ENCODE assay signal across 12 cellular contexts in the genomic region with DNA sequence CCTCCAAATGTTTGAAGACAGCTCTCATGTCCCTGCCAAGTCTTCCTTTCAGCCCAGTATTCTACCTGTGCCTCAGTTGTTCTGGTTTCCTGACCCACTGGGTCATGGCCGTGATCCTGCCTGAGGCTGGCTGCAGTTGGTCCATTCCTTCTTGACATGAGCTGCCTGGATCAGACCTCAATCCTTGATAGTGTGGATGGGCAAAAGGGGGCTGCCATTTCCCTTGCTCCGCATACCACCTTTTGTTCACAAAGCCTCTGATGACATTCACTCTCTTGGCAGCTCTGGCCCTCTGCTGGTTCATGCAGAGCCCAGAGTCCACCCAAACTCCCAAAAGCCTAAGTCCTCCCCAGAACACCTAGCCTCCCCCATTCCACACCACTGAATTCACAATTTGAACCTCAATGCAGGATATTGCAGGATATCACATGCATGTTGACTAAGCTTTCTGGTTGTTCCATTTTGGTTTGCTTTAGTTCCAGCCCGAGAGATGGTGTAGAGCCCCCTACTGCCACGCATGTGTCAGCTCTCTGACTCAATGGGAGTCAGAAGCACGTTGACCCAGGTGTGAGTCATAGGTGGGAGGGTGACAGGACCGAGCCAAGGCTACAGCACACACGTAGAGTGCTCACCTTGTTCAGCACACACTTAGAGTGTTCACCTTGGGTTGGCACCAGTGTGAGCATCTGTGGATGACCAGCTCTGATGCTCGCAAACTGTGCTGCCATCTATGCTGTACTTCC.
DNase-seq lines count a peak whose midpoint lies in the region; ATAC-seq, FAIRE-seq and TF ChIP-seq lines count a peak whose summit lies in the region.
"Had no signal": no experiment of that assay in that cellular context is flagged by ENCODE, and none has a peak within 500 bp of the region (broad histone marks: within the 10 kb centered on the region; RNA-seq: fewer than 3 reads in every experiment).

No MANE protein-coding gene starts in this region.

- H2BK5ac ChIP-seq in IMR-90 (ENCODE audit: low read depth, low read length, poor library complexity, severe bottlenecking): no peak overlapping the region

- no peak for TF ChIP-seq POLR2A in IMR-90 (IDR thresholded peaks at IDR 0.05; ENCODE audit: low read depth, low read length)

- no peak overlapping the region for H3K27ac Mint-ChIP-seq in astrocyte (ENCODE audit: unreplicated experiment)
- H3K27ac Mint-ChIP-seq: stimulated activated naive CD8-positive, alpha-beta T cell treated with anti-CD3 and anti-CD28 coated beads, Interleukin-15, Interleukin-2, amounts not matched to agents 100 ng/mL and 50 ng/mL, for 24 hours had no signal

- dilution Hi-C loops in IMR-90 (cut with HindIII; ENCODE audit: low sequenced_read_pairs, unreplicated experiment): no loop called here

- peaks cover 4% of the 10 kb centered on the region for H3K27me3 ChIP-seq in IMR-90 (ENCODE audit: control insufficient read depth, insufficient read depth, low read length)
- no peaks in the 10 kb centered on the region for H3K27me3 ChIP-seq in astrocyte (ENCODE audit: insufficient read depth, low read length)

- intact Hi-C loops in IMR-90 (cut with micrococcal nuclease): loop anchor here (10.0 kb wide), 1 partner anchor 619 kb away; the partner anchor contains the start of gene JMY
- intact Hi-C loops in posterior cingulate gyrus (cut with DNase I): loop anchor here (10.0 kb wide), 1 partner anchor 829 kb away; no protein-coding TSS in a partner anchor

- peaks cover 10% of the 10 kb centered on the region for H3K27me3 Mint-ChIP-seq in astrocyte (ENCODE audit: low read depth, unreplicated experiment)

- H3K4me1 Mint-ChIP-seq in astrocyte (ENCODE audit: low read depth, unreplicated experiment): no peaks in the 10 kb centered on the region

- H3K4me1 ChIP-seq in IMR-90 (ENCODE audit: control insufficient read depth, insufficient read depth, low read length) (no peaks in the 10 kb centered on the region), astrocyte (ENCODE audit: insufficient read depth, low read length) (no peaks in the 10 kb centered on the region)

- H3K79me2 ChIP-seq in astrocyte (ENCODE audit: insufficient read depth, low read length): no peaks in the 10 kb centered on the region

- H3K18ac ChIP-seq in IMR-90 (ENCODE audit: low read depth, low read length): no peak overlapping the region

- TF ChIP-seq CTCF in GM12873 (IDR thresholded peaks at IDR 0.05; ENCODE audit: insufficient read depth, low read depth, low read length, missing control alignments): peak; percentile 4
- TF ChIP-seq CTCF in IMR-90 (conservative IDR thresholded peaks at IDR 0.05; ENCODE audit: low read depth, low read length): no peak
- no peak for TF ChIP-seq CTCF in astrocyte (IDR thresholded peaks at IDR 0.05; ENCODE audit: insufficient read depth, low read depth, low read length)

- H2AFZ ChIP-seq in IMR-90 (replicated peaks; ENCODE audit: low read length, poor library complexity): no peak overlapping the region
- no peak overlapping the region for H2AFZ ChIP-seq in astrocyte (ENCODE audit: low read depth, low read length)

- no peak overlapping the region for H2BK15ac ChIP-seq in IMR-90 (ENCODE audit: low read depth, low read length)

- H4K20me1 ChIP-seq in IMR-90 (ENCODE audit: insufficient read depth, low read length) (no peaks in the 10 kb centered on the region), astrocyte (ENCODE audit: insufficient read depth, low read length) (no peaks in the 10 kb centered on the region)

- H2AK5ac ChIP-seq in IMR-90 (ENCODE audit: low read depth, low read length): no peak overlapping the region

- H3K9me3 Mint-ChIP-seq in astrocyte (ENCODE audit: unreplicated experiment): peaks cover 2% of the 10 kb centered on the region
- H3K9me3 Mint-ChIP-seq: stimulated activated naive CD8-positive, alpha-beta T cell treated with anti-CD3 and anti-CD28 coated beads, Interleukin-15, Interleukin-2, amounts not matched to agents 100 ng/mL and 50 ng/mL, for 24 hours had no signal

- H3K36me3 Mint-ChIP-seq in astrocyte (ENCODE audit: low read depth, unreplicated experiment): no peaks in the 10 kb centered on the region

- no peak overlapping the region for H4K8ac ChIP-seq in IMR-90 (ENCODE audit: low read depth in 2 of 2, low read length in 2 of 2)

- no peak overlapping the region for H3K4me3 ChIP-seq in IMR-90 (ENCODE audit: insufficient read depth, low read depth, low read length)
- H3K4me3 ChIP-seq in astrocyte (ENCODE audit: insufficient read depth, low read depth, low read length): no peak overlapping the region

- no peak overlapping the region for H4K5ac ChIP-seq in IMR-90 (ENCODE audit: low read depth, low read length)

- H3K4me3 Mint-ChIP-seq in astrocyte (ENCODE audit: unreplicated experiment): no peak overlapping the region
- H3K4me3 Mint-ChIP-seq: stimulated activated naive CD8-positive, alpha-beta T cell treated with anti-CD3 and anti-CD28 coated beads, Interleukin-15, Interleukin-2, amounts not matched to agents 100 ng/mL and 50 ng/mL, for 24 hours had no signal

- H3K4me2 ChIP-seq in IMR-90 (ENCODE audit: low read depth, low read length): no peak overlapping the region
- H3K4me2 ChIP-seq in astrocyte (ENCODE audit: low read length): no peak overlapping the region

- BruUV-seq in IMR-90 (replicated peaks; lab: Mats Ljungman, UMichigan): no TSS peak

- no peak overlapping the region for H3K14ac ChIP-seq in IMR-90 (replicated peaks; ENCODE audit: low read depth, low read length)

- WGBS in IMR-90 (ENCODE audit: extremely low coverage in 2 of 2, insufficient read length in 1 of 2), 2 experiments: 56% methylated on average over 3 of the region's 8 CpGs; no CpG with 5 or more reads in 1 of the 2 experiments

- H3K36me3 ChIP-seq in IMR-90 (ENCODE audit: control insufficient read depth, insufficient read depth, low read length) (no peaks in the 10 kb centered on the region), astrocyte (ENCODE audit: insufficient read depth, low read length) (no peaks in the 10 kb centered on the region)

- H3K79me1 ChIP-seq in IMR-90 (ENCODE audit: low read depth in 1 of 2, low read length in 2 of 2): no peaks in the 10 kb centered on the region

- POLR2A ChIA-PET in IMR-90 (lab: Charles Lee; ENCODE audit: unreplicated experiment): no interaction called here

- H3K9ac ChIP-seq in IMR-90 (ENCODE audit: low read depth, low read length) (no peak overlapping the region), astrocyte (ENCODE audit: low read length) (no peak overlapping the region)

- in situ Hi-C loops in IMR-90 (cut with MboI; ENCODE audit: low sequenced_read_pairs): loop anchor here (10.0 kb wide), 1 partner anchor 289 kb away; no protein-coding TSS in a partner anchor

- DNase-seq in IMR-90 (peak; percentile 16), astrocyte (ENCODE audit: low read depth) (peak; percentile 25), posterior cingulate gyrus (no peak), SIG-M5 (lab: John Stamatoyannopoulos, UW) (no peak), DMS153 (lab: John Stamatoyannopoulos, UW) (no peak), COLO668 (lab: John Stamatoyannopoulos, UW; ENCODE audit: unreplicated experiment) (no peak)
- DNase-seq in stimulated activated CD4-positive, alpha-beta T cell treated with anti-CD3 and anti-CD28 coated beads, Interleukin-1b, Interleukin-23, amount 100 ng/mL, for 48 hours: peak; percentile 73
- DNase-seq: MM.1S, NCI-H524 treated with DMSO at 0.1 percent for 48 hours, right cardiac atrium had no signal

- TF ChIP-seq RAD21 in IMR-90 (IDR thresholded peaks at IDR 0.05; ENCODE audit: low read length): no peak

- no peaks in the 10 kb centered on the region for H3K9me1 ChIP-seq in IMR-90 (ENCODE audit: insufficient read depth, low read length)

- no peak for ATAC-seq in IMR-90 (ENCODE audit: low read depth)
- ATAC-seq: right cardiac atrium had no signal

- H3K56ac ChIP-seq in IMR-90 (ENCODE audit: extremely low read depth, insufficient read depth, low read length): no peak overlapping the region

- H3K27ac ChIP-seq in IMR-90 (ENCODE audit: insufficient read depth, low read length): no peak overlapping the region
- H3K27ac ChIP-seq in astrocyte (ENCODE audit: low read depth, low read length): no peak overlapping the region

- no peak overlapping the region for H4K91ac ChIP-seq in IMR-90 (ENCODE audit: insufficient read depth, low read depth, low read length)

- no peak overlapping the region for H3K23ac ChIP-seq in IMR-90 (ENCODE audit: low read depth, low read length)

- no peak overlapping the region for H3K4ac ChIP-seq in IMR-90 (ENCODE audit: low read depth, low read length)

- H2BK120ac ChIP-seq in IMR-90 (ENCODE audit: low read depth, low read length): no peak overlapping the region

- H2AK9ac ChIP-seq in IMR-90 (replicated peaks; ENCODE audit: low read depth, low read length, poor library complexity): no peak overlapping the region

- CTCF ChIA-PET in IMR-90 (lab: Yijun Ruan, JAX): interaction anchor here (1.1 kb wide), 1 partner anchor 230 kb away, joined by 3 read pairs; no protein-coding TSS in a partner anchor

- FAIRE-seq in astrocyte (lab: Jason Lieb, UNC): no peak

- H2BK20ac ChIP-seq in IMR-90 (ENCODE audit: low read depth, low read length): no peak overlapping the region

- H3K9me3 ChIP-seq in IMR-90 (ENCODE audit: control insufficient read depth, insufficient read depth, low read length): no peaks in the 10 kb centered on the region
- no peaks in the 10 kb centered on the region for H3K9me3 ChIP-seq in astrocyte (ENCODE audit: insufficient read depth, low read depth, low read length)

TF ChIP-seq in IMR-90, 13 proteins besides CTCF, POLR2A, EP300 and RAD21:
- no peak for TF ChIP-seq MAZ (IDR thresholded peaks at IDR 0.05; ENCODE audit: borderline replicate concordance, low read depth, low read length)

Comparison
In these comparisons a context has a peak if more than half of its experiments do, and no peak if none do; other contexts are left out.
1. DNase-seq: peak in IMR-90 (single experiment), astrocyte (single experiment) and stimulated activated CD4-positive, alpha-beta T cell treated with anti-CD3 and anti-CD28 coated beads, Interleukin-1b, Interleukin-23, amount 100 ng/mL, for 48 hours (single experiment); none in posterior cingulate gyrus (0 of 10), SIG-M5 (single experiment), DMS153 (single experiment) and COLO668 (single experiment).